In genomic region chr5:116371935-116372334, GRCh38 we compare ENCODE assay signal across 15 cellular contexts.
DNase-seq lines count a peak whose midpoint lies in the region; ATAC-seq and TF ChIP-seq lines count a peak whose summit lies in the region.
"Had no signal": no experiment of that assay in that cellular context is flagged by ENCODE, and none has a peak within 500 bp of the region (broad histone marks: within the 10 kb centered on the region; RNA-seq: fewer than 3 reads in every experiment).

No MANE protein-coding gene starts in this region.

- H3K14ac ChIP-seq in mesenchymal stem cell (ENCODE audit: low read length in 2 of 2) = no peak overlapping the region

- H2BK12ac ChIP-seq in mesenchymal stem cell (ENCODE audit: low read length in 2 of 2) = no peak overlapping the region

- H3K27ac Mint-ChIP-seq in activated T-cell treated with anti-CD3 and anti-CD28 coated beads, Interleukin-2, amount 50 U/mL, for 24 hours = no peak overlapping the region
- H3K27ac Mint-ChIP-seq: activated CD4-positive, alpha-beta T cell treated with anti-CD3 and anti-CD28 coated beads for 36 hours; activated naive CD8-positive, alpha-beta T cell treated with anti-CD3 and anti-CD28 coated beads for 36 hours; effector memory CD8-positive, alpha-beta T cell had no signal

- H3K4me3 ChIP-seq in NB4 (ENCODE audit: low read depth, low read length) = no peak overlapping the region
- no peak overlapping the region for H3K4me3 ChIP-seq in mesenchymal stem cell (ENCODE audit: insufficient read depth in 1 of 2, low read depth in 1 of 2, low read length in 2 of 2)
- H3K4me3 ChIP-seq: cardiac muscle cell had no signal

- no peak overlapping the region for H2BK15ac ChIP-seq in mesenchymal stem cell (ENCODE audit: low read depth, poor library complexity, severe bottlenecking)

- no peak overlapping the region for H3K18ac ChIP-seq in mesenchymal stem cell (ENCODE audit: low read depth in 1 of 2, low read length in 2 of 2)

- DNase-seq in NB4 (ENCODE audit: low read depth) (peak; percentile 50), caudate nucleus (lab: John Stamatoyannopoulos, UW) (no peak), mesenchymal stem cell (peak; percentile 8)
- DNase-seq in activated T-cell treated with anti-CD3 and anti-CD28 coated beads, Interleukin-2, amount 50 U/mL, for 24 hours = no peak
- DNase-seq in stimulated activated CD4-positive, alpha-beta T cell treated with anti-CD3 and anti-CD28 coated beads, Interleukin-2, amount 100 ng/mL, for 48 hours = no peak
- DNase-seq: activated CD4-positive, alpha-beta T cell treated with anti-CD3 and anti-CD28 coated beads for 36 hours; activated naive CD8-positive, alpha-beta T cell treated with anti-CD3 and anti-CD28 coated beads for 36 hours; activated T-cell treated with anti-CD3 and anti-CD28 coated beads for 4 hours; CD4-positive, CD25-positive, alpha-beta regulatory T cell; effector memory CD8-positive, alpha-beta T cell; NCI-H2171 treated with DMSO at 0.1 percent for 48 hours had no signal

- H3K27me3 Mint-ChIP-seq in activated T-cell treated with anti-CD3 and anti-CD28 coated beads, Interleukin-2, amount 50 U/mL, for 24 hours = no peaks in the 10 kb centered on the region
- H3K27me3 Mint-ChIP-seq: activated CD4-positive, alpha-beta T cell treated with anti-CD3 and anti-CD28 coated beads for 36 hours; activated naive CD8-positive, alpha-beta T cell treated with anti-CD3 and anti-CD28 coated beads for 36 hours; CD4-positive, CD25-positive, alpha-beta regulatory T cell; effector memory CD8-positive, alpha-beta T cell had no signal

- H3K36me3 ChIP-seq in mesenchymal stem cell (ENCODE audit: control insufficient read depth in 1 of 2, insufficient read depth in 2 of 2, low read depth in 1 of 2, low read length in 2 of 2) = no peaks in the 10 kb centered on the region
- H3K36me3 ChIP-seq: cardiac muscle cell had no signal

- no peak overlapping the region for H2BK120ac ChIP-seq in mesenchymal stem cell (ENCODE audit: low read depth, low read length)

- H3K36me3 Mint-ChIP-seq in activated T-cell treated with anti-CD3 and anti-CD28 coated beads, Interleukin-2, amount 50 U/mL, for 24 hours (ENCODE audit: low read depth) = peaks cover 27% of the 10 kb centered on the region

- H3K9me3 Mint-ChIP-seq in activated T-cell treated with anti-CD3 and anti-CD28 coated beads, Interleukin-2, amount 50 U/mL, for 24 hours = no peaks in the 10 kb centered on the region
- H3K9me3 Mint-ChIP-seq: activated naive CD8-positive, alpha-beta T cell treated with anti-CD3 and anti-CD28 coated beads for 36 hours; effector memory CD8-positive, alpha-beta T cell had no signal

- no peak overlapping the region for H3K23ac ChIP-seq in mesenchymal stem cell (ENCODE audit: low read length in 2 of 2)

- H3K4me1 ChIP-seq in mesenchymal stem cell (ENCODE audit: control insufficient read depth, insufficient read depth, low read depth, low read length) = no peaks in the 10 kb centered on the region

- H3K9me3 ChIP-seq in mesenchymal stem cell (ENCODE audit: control insufficient read depth, low read length) = no peaks in the 10 kb centered on the region

- peak; percentile 16 for ATAC-seq in GM19324 (IDR thresholded peaks at IDR 0.05; ENCODE audit: low FRiP score, unreplicated experiment)
- ATAC-seq in GM21528 (IDR thresholded peaks at IDR 0.05; ENCODE audit: low FRiP score, unreplicated experiment) = no peak
- ATAC-seq: activated CD4-positive, alpha-beta T cell treated with anti-CD3 and anti-CD28 coated beads for 36 hours; effector memory CD8-positive, alpha-beta T cell; Panc1 had no signal

- no peak overlapping the region for H2AK5ac ChIP-seq in mesenchymal stem cell (ENCODE audit: low read length, severe bottlenecking)

- H3K4me2 ChIP-seq in mesenchymal stem cell (ENCODE audit: low read length, poor library complexity, severe bottlenecking) = no peak overlapping the region

- no peak overlapping the region for H4K91ac ChIP-seq in mesenchymal stem cell (ENCODE audit: low read length)

- H4K8ac ChIP-seq in mesenchymal stem cell (ENCODE audit: low read length) = no peak overlapping the region

- H3K27ac ChIP-seq in caudate nucleus (ENCODE audit: low read depth, low read length) (peak overlapping the region; percentile 85), mesenchymal stem cell (ENCODE audit: low read length, poor library complexity, severe bottlenecking) (no peak overlapping the region)
- H3K27ac ChIP-seq: cardiac muscle cell had no signal

- TF ChIP-seq CTCF in NB4 (IDR thresholded peaks at IDR 0.05; ENCODE audit: low read depth, low read length) = no peak

- no peak overlapping the region for H2AFZ ChIP-seq in mesenchymal stem cell (ENCODE audit: low read depth, low read length)

- H3K4me1 Mint-ChIP-seq in activated T-cell treated with anti-CD3 and anti-CD28 coated beads, Interleukin-2, amount 50 U/mL, for 24 hours (ENCODE audit: low read depth) = peaks cover 21% of the 10 kb centered on the region

- no peak overlapping the region for H3K9ac ChIP-seq in mesenchymal stem cell (ENCODE audit: low read length)

- H3K79me1 ChIP-seq in mesenchymal stem cell (replicated peaks; ENCODE audit: low read length, poor library complexity, severe bottlenecking) = no peaks in the 10 kb centered on the region

- no peak overlapping the region for H3K4me3 Mint-ChIP-seq in activated T-cell treated with anti-CD3 and anti-CD28 coated beads, Interleukin-2, amount 50 U/mL, for 24 hours
- H3K4me3 Mint-ChIP-seq: activated CD4-positive, alpha-beta T cell treated with anti-CD3 and anti-CD28 coated beads for 36 hours; activated naive CD8-positive, alpha-beta T cell treated with anti-CD3 and anti-CD28 coated beads for 36 hours; CD4-positive, CD25-positive, alpha-beta regulatory T cell; effector memory CD8-positive, alpha-beta T cell had no signal

- TF ChIP-seq POLR2A in NB4 (IDR thresholded peaks at IDR 0.05; ENCODE audit: extremely low read depth, insufficient read length) = no peak

- no peak overlapping the region for H3K4ac ChIP-seq in mesenchymal stem cell (ENCODE audit: low read depth in 1 of 2, low read length in 2 of 2)

- no peak overlapping the region for H2BK5ac ChIP-seq in mesenchymal stem cell (ENCODE audit: low read depth, low read length, poor library complexity, severe bottlenecking)

- no peaks in the 10 kb centered on the region for H3K27me3 ChIP-seq in mesenchymal stem cell (ENCODE audit: control insufficient read depth in 1 of 2, insufficient read depth in 1 of 2, low read length in 2 of 2)
- H3K27me3 ChIP-seq: cardiac muscle cell had no signal

Comparison
In these comparisons a context has a peak if more than half of its experiments do, and no peak if none do; other contexts are left out.
1. DNase-seq: peak in NB4 (single experiment) and mesenchymal stem cell (single experiment); none in caudate nucleus (0 of 61), activated T-cell treated with anti-CD3 and anti-CD28 coated beads, Interleukin-2, amount 50 U/mL, for 24 hours (single experiment) and stimulated activated CD4-positive, alpha-beta T cell treated with anti-CD3 and anti-CD28 coated beads, Interleukin-2, amount 100 ng/mL, for 48 hours (0 of 2).